In genomic region chr9:13513710-13514444, GRCh38 we compare ENCODE assay signal across 11 cellular contexts.
DNase-seq lines count a peak whose midpoint lies in the region; TF ChIP-seq lines count a peak whose summit lies in the region.
"Had no signal": no experiment of that assay in that cellular context is flagged by ENCODE, and none has a peak within 500 bp of the region (broad histone marks: within the 10 kb centered on the region; RNA-seq: fewer than 3 reads in every experiment).

No MANE protein-coding gene starts in this region.

- TF ChIP-seq POLR2A in tibial nerve (IDR thresholded peaks at IDR 0.05): no peak

- peak overlapping the region; percentile 66; the same call in 1 of the 2 replicates for H3K9ac ChIP-seq in iPS-20b (ENCODE audit: low read depth, low read length)

- peak overlapping the region; percentile 17; the same call in 1 of the 2 replicates for H3K4me3 ChIP-seq in iPS-20b (ENCODE audit: low read length)
- no peak overlapping the region for H3K4me3 ChIP-seq in tibial nerve
- H3K4me3 ChIP-seq: GM12878 had no signal

- H3K27ac ChIP-seq in iPS-20b (ENCODE audit: low read length) (peak overlapping the region; percentile 72), tibial nerve (peak overlapping the region in 3 of 4 donors; percentile 24 to 77 (median 73))

- DNase-seq in NCI-H146 treated with DMSO at 0.1 percent for 48 hours (lab: John Stamatoyannopoulos, UW; ENCODE audit: unreplicated experiment) (peak; percentile 95), brain pericyte (ENCODE audit: low read depth, low spot score) (peak; percentile 73), tibial nerve (ENCODE audit: low spot score in 2 of 2) (no peak), Ammon's horn (ENCODE audit: low spot score) (no peak)
- no peak for DNase-seq in activated T-cell treated with anti-CD3 and anti-CD28 coated beads, Interleukin-2, amount 50 U/mL, for 48 hours
- no peak for DNase-seq in activated naive CD4-positive, alpha-beta T cell (lab: John Stamatoyannopoulos, UW)
- DNase-seq: MM.1S; naive thymus-derived CD4-positive, alpha-beta T cell; stimulated activated naive CD8-positive, alpha-beta T cell treated with anti-CD3 and anti-CD28 coated beads, Interleukin-15, amount 100 ng/mL, for 72 hours had no signal

- WGBS in tibial nerve, 2 donors: 55 to 61% methylated on average over 16 of the region's 16 CpGs

- H3K4me1 ChIP-seq in iPS-20b (ENCODE audit: insufficient read depth, low read length): peaks cover 11% of the 10 kb centered on the region
- peaks cover 0 to 13% (median 0%) of the 10 kb centered on the region in 4 donors for H3K4me1 ChIP-seq in tibial nerve

- TF ChIP-seq EP300 in tibial nerve (IDR thresholded peaks at IDR 0.05): no peak

- H3K9me3 ChIP-seq in iPS-20b (ENCODE audit: insufficient read depth, low read depth, low read length): no peaks in the 10 kb centered on the region
- no peaks in the 10 kb centered on the region for H3K9me3 ChIP-seq in tibial nerve

- H3K27me3 ChIP-seq in iPS-20b (ENCODE audit: insufficient read depth, low read length) (no peaks in the 10 kb centered on the region), tibial nerve (no peaks in the 10 kb centered on the region)

- TF ChIP-seq CTCF in tibial nerve (IDR thresholded peaks at IDR 0.05): no peak

- H3K36me3 ChIP-seq in iPS-20b (ENCODE audit: insufficient read depth, low read depth, low read length) (no peaks in the 10 kb centered on the region), tibial nerve (no peaks in the 10 kb centered on the region)

Comparison
In these comparisons a context has a peak if more than half of its experiments do, and no peak if none do; other contexts are left out.
1. DNase-seq: peak in NCI-H146 treated with DMSO at 0.1 percent for 48 hours (single experiment) and brain pericyte (single experiment); none in tibial nerve (0 of 2), activated T-cell treated with anti-CD3 and anti-CD28 coated beads, Interleukin-2, amount 50 U/mL, for 48 hours (0 of 2), activated naive CD4-positive, alpha-beta T cell (0 of 4) and Ammon's horn (single experiment).